Comparison of ENCODE assay signal across 8 cellular contexts in genomic region chr17:7885357-7886226, GRCh38. TPM values are rescaled to one million over a fixed set of nuclear protein-coding genes. Genes with fewer than 3 reads are reported as not detected.
DNase-seq lines count a peak whose midpoint lies in the region; ATAC-seq and TF ChIP-seq lines count a peak whose summit lies in the region.

No MANE protein-coding gene starts in this region.

- H3K4me3 ChIP-seq in HFF-Myc (replicated peaks; ENCODE audit: low read depth, low read length) (peak overlapping the region; percentile 78), PC-3 (ENCODE audit: low read length) (peak overlapping the region; percentile 94), parathyroid adenoma (ENCODE audit: low read depth, low read length) (peak overlapping the region; percentile 81)

- H4K20me1 ChIP-seq in PC-3 (ENCODE audit: low read length): no peaks in the 10 kb centered on the region

- H3K4me2 ChIP-seq in PC-3 (ENCODE audit: low read length) (peak overlapping the region; percentile 95), parathyroid adenoma (ENCODE audit: low read length) (peak overlapping the region; percentile 99)

- H3K36me3 Mint-ChIP-seq in activated T-helper 2 cell treated with anti-CD3 and anti-CD28 coated beads, Interferon-gamma antibody, Interleukin-2, Interleukin-4, amounts not matched to agents 10 μg/mL and 5 μg/mL and 100 μg/mL, durations not matched to agents 14 hours and 24 hours and 36 hours (ENCODE audit: low read depth): peaks cover 23% of the 10 kb centered on the region

- H3K4me1 ChIP-seq in PC-3 (ENCODE audit: insufficient read depth, low read length): peaks cover 29% of the 10 kb centered on the region
- H3K4me1 ChIP-seq in parathyroid adenoma: peaks cover 33% of the 10 kb centered on the region

- peak overlapping the region; percentile 59 for H3K4me3 Mint-ChIP-seq in activated T-helper 2 cell treated with anti-CD3 and anti-CD28 coated beads, Interferon-gamma antibody, Interleukin-2, Interleukin-4, amounts not matched to agents 10 μg/mL and 5 μg/mL and 100 μg/mL, durations not matched to agents 14 hours and 24 hours and 36 hours (ENCODE audit: low read depth)

- H3K9ac ChIP-seq in PC-3 (ENCODE audit: low read length) (peak overlapping the region; percentile 76), parathyroid adenoma (peak overlapping the region; percentile 48)

- H3K27ac Mint-ChIP-seq in activated T-helper 2 cell treated with anti-CD3 and anti-CD28 coated beads, Interferon-gamma antibody, Interleukin-2, Interleukin-4, amounts not matched to agents 10 μg/mL and 5 μg/mL and 100 μg/mL, durations not matched to agents 14 hours and 24 hours and 36 hours: no peak overlapping the region

- H3K27ac ChIP-seq in PC-3 (ENCODE audit: low read length) (peak overlapping the region; percentile 96), parathyroid adenoma (peak overlapping the region; percentile 85)

- BruUV-seq in PC-3 (replicated peaks; lab: Mats Ljungman, UMichigan): no TSS peak

- TF ChIP-seq CTCF in HFF-Myc (IDR thresholded peaks at IDR 0.05; ENCODE audit: low read depth, low read length, missing control alignments) (no peak), PC-3 (conservative IDR thresholded peaks at IDR 0.05; ENCODE audit: low read depth, low read length) (no peak), parathyroid adenoma (IDR thresholded peaks at IDR 0.05) (no peak)

- no peaks in the 10 kb centered on the region for H3K27me3 Mint-ChIP-seq in activated T-helper 2 cell treated with anti-CD3 and anti-CD28 coated beads, Interferon-gamma antibody, Interleukin-2, Interleukin-4, amounts not matched to agents 10 μg/mL and 5 μg/mL and 100 μg/mL, durations not matched to agents 14 hours and 24 hours and 36 hours (ENCODE audit: low read depth)

- H2AFZ ChIP-seq in PC-3 (ENCODE audit: low read length): peak overlapping the region; percentile 52
- peak overlapping the region; percentile 68 for H2AFZ ChIP-seq in parathyroid adenoma

- no peaks in the 10 kb centered on the region for H3K9me2 ChIP-seq in PC-3 (replicated peaks; ENCODE audit: low read length)

- CTCF ChIA-PET in PC-3 (lab: Charles Lee): no interaction called here

- ATAC-seq in PC-3 (peak; percentile 4; the same call in 1 of the 2 replicates), GM21717 (IDR thresholded peaks at IDR 0.05; ENCODE audit: unreplicated experiment) (no peak)

- peaks cover 11% of the 10 kb centered on the region for H3F3A ChIP-seq in PC-3 (ENCODE audit: low read length, unreplicated experiment)

- H3K27me3 ChIP-seq in PC-3 (ENCODE audit: low read length) (no peaks in the 10 kb centered on the region), parathyroid adenoma (ENCODE audit: control insufficient read depth, insufficient read depth, low read length) (no peaks in the 10 kb centered on the region)

- intact Hi-C loops in PC-3 (cut with micrococcal nuclease): loop anchor here (2.0 kb wide), 2 partner anchors 23 to 233 kb away; partner anchors contain the start of gene ALOXE3
- intact Hi-C loops in activated T-helper 2 cell treated with anti-CD3 and anti-CD28 coated beads, Interferon-gamma antibody, Interleukin-2, Interleukin-4, amounts not matched to agents 10 μg/mL and 5 μg/mL and 100 μg/mL, durations not matched to agents 14 hours and 24 hours and 36 hours (cut with micrococcal nuclease): loop anchor here (2.0 to 10.0 kb wide), 3 partner anchors 29 to 239 kb away; partner anchors contain the start of genes HES7 and KDM6B

- H3K79me2 ChIP-seq in PC-3 (ENCODE audit: low read length) (peaks cover 39% of the 10 kb centered on the region), parathyroid adenoma (no peaks in the 10 kb centered on the region)

- H3K9me3 Mint-ChIP-seq in activated T-helper 2 cell treated with anti-CD3 and anti-CD28 coated beads, Interferon-gamma antibody, Interleukin-2, Interleukin-4, amounts not matched to agents 10 μg/mL and 5 μg/mL and 100 μg/mL, durations not matched to agents 14 hours and 24 hours and 36 hours: no peaks in the 10 kb centered on the region

- peaks cover 3% of the 10 kb centered on the region; the same call in 1 of the 2 replicates for H3K36me3 ChIP-seq in PC-3 (ENCODE audit: low read depth, low read length)
- no peaks in the 10 kb centered on the region for H3K36me3 ChIP-seq in parathyroid adenoma (ENCODE audit: control insufficient read depth, insufficient read depth, low read length)

- H3K9me3 ChIP-seq in PC-3 (ENCODE audit: low read length): no peaks in the 10 kb centered on the region
- H3K9me3 ChIP-seq in parathyroid adenoma (ENCODE audit: control insufficient read depth, low read length): no peaks in the 10 kb centered on the region

- POLR2A ChIA-PET in PC-3 (lab: Charles Lee; ENCODE audit: unreplicated experiment): no interaction called here

- H3K4me1 Mint-ChIP-seq in activated T-helper 2 cell treated with anti-CD3 and anti-CD28 coated beads, Interferon-gamma antibody, Interleukin-2, Interleukin-4, amounts not matched to agents 10 μg/mL and 5 μg/mL and 100 μg/mL, durations not matched to agents 14 hours and 24 hours and 36 hours (ENCODE audit: low read depth): peaks cover 8% of the 10 kb centered on the region

- DNase-seq in COLO829 (ENCODE audit: low spot score) (peak; percentile 27), HFF-Myc (ENCODE audit: extremely low read depth, low read depth) (no peak), PC-3 (peak; percentile 29), glomerular visceral epithelial cell (ENCODE audit: extremely low spot score) (peak; percentile 69), NCI-H446 treated with DMSO at 0.1 percent for 48 hours (lab: John Stamatoyannopoulos, UW) (no peak)
- DNase-seq in activated T-helper 2 cell treated with anti-CD3 and anti-CD28 coated beads, Interferon-gamma antibody, Interleukin-2, Interleukin-4, amounts not matched to agents 10 μg/mL and 5 μg/mL and 100 μg/mL, durations not matched to agents 14 hours and 24 hours and 36 hours (ENCODE audit: low spot score): peak; percentile 43

RNA-seq across cellular contexts. Expression of gene CHD3, which starts 3.0 kb away (rescaled TPM):
- total RNA-seq in PC-3 (2014; rRNA removed): 102 and 151 TPM in 2 replicates
- 158 and 164 TPM in 2 replicates for total RNA-seq in activated T-helper 2 cell treated with anti-CD3 and anti-CD28 coated beads, Interferon-gamma antibody, Interleukin-2, Interleukin-4, amounts not matched to agents 10 μg/mL and 5 μg/mL and 100 μg/mL, durations not matched to agents 14 hours and 24 hours and 36 hours

RNA-seq across cellular contexts. Expression of gene CYB5D1, which starts 27.8 kb away (rescaled TPM):
- total RNA-seq in PC-3 (2014; rRNA removed): 16.7 and 23.1 TPM in 2 replicates
- total RNA-seq in activated T-helper 2 cell treated with anti-CD3 and anti-CD28 coated beads, Interferon-gamma antibody, Interleukin-2, Interleukin-4, amounts not matched to agents 10 μg/mL and 5 μg/mL and 100 μg/mL, durations not matched to agents 14 hours and 24 hours and 36 hours: 8.8 and 10.5 TPM in 2 replicates

RNA-seq across cellular contexts. Expression of gene NAA38, which starts 28.2 kb away (rescaled TPM):
- 403 and 409 TPM in 2 replicates for total RNA-seq in PC-3 (2014; rRNA removed)
- total RNA-seq in activated T-helper 2 cell treated with anti-CD3 and anti-CD28 coated beads, Interferon-gamma antibody, Interleukin-2, Interleukin-4, amounts not matched to agents 10 μg/mL and 5 μg/mL and 100 μg/mL, durations not matched to agents 14 hours and 24 hours and 36 hours: 52.6 and 53.0 TPM in 2 replicates

RNA-seq across cellular contexts. Expression of gene RNF227, which starts 30.5 kb away (rescaled TPM):
- 0.11 and 0.52 TPM in 2 replicates for total RNA-seq in PC-3 (2014; rRNA removed)
- total RNA-seq in activated T-helper 2 cell treated with anti-CD3 and anti-CD28 coated beads, Interferon-gamma antibody, Interleukin-2, Interleukin-4, amounts not matched to agents 10 μg/mL and 5 μg/mL and 100 μg/mL, durations not matched to agents 14 hours and 24 hours and 36 hours: 4.8 and 5.0 TPM in 2 replicates

RNA-seq across cellular contexts. Expression of gene TMEM88, which starts 30.7 kb away (rescaled TPM):
- total RNA-seq in PC-3 (2014; rRNA removed): 1.5 TPM in 1 of 2 replicates, not detected in the other
- 4.1 and 6.1 TPM in 2 replicates for total RNA-seq in activated T-helper 2 cell treated with anti-CD3 and anti-CD28 coated beads, Interferon-gamma antibody, Interleukin-2, Interleukin-4, amounts not matched to agents 10 μg/mL and 5 μg/mL and 100 μg/mL, durations not matched to agents 14 hours and 24 hours and 36 hours

Comparison
In these comparisons a context has a peak if more than half of its experiments do, and no peak if none do; other contexts are left out.
1. DNase-seq: peak in COLO829 (single experiment), PC-3 (single experiment), activated T-helper 2 cell treated with anti-CD3 and anti-CD28 coated beads, Interferon-gamma antibody, Interleukin-2, Interleukin-4, amounts not matched to agents 10 μg/mL and 5 μg/mL and 100 μg/mL, durations not matched to agents 14 hours and 24 hours and 36 hours (single experiment) and glomerular visceral epithelial cell (single experiment); none in HFF-Myc (single experiment) and NCI-H446 treated with DMSO at 0.1 percent for 48 hours (single experiment).
2. Peak in every context shown above with its lines, with median percentiles within 50 percentile points of each other: H3K4me3 ChIP-seq.